In the genomic region with DNA sequence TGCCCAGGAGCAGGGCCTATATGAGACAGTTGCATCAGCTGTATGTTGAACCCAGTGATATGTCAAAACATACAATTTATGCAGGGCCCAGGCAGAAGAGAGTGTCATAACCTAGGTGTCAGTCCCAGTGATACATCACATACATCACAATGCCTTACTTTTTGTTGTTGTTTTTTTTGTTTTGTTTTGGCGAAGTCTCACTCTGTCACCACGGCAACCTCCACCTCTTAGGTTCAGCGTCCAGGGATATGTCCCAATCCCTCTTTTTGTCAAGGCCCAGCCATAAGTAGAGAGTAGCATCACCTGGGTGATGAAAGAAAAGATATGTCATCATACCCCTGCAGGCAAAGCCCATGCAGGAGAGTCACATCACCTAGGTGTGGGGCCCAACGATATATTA, we compare ENCODE assay signal across 8 cellular contexts. TPM values are rescaled to one million over a fixed set of nuclear protein-coding genes. Genes with fewer than 3 reads are reported as not detected.
"Had no signal": no experiment of that assay in that cellular context is flagged by ENCODE, and none has a peak within 500 bp of the region (broad histone marks: within the 10 kb centered on the region; RNA-seq: fewer than 3 reads in every experiment).

No MANE protein-coding gene starts in this region.

- H3K9ac ChIP-seq: KMS-11 had no signal

- H3K27ac ChIP-seq: HL-60, KMS-11 had no signal

- H3K4me3 ChIP-seq: K562 had no signal

- H3K4me2 ChIP-seq: KMS-11 had no signal

- ATAC-seq: HepG2, K562 had no signal

- DNase-seq: IMR-90, KBM-7, KG1 had no signal

RNA-seq across cellular contexts. Expression of a gene that starts 56.8 kb away (rescaled TPM):
- polyA plus RNA-seq: HepG2 had no signal

RNA-seq across cellular contexts. Expression of a gene that starts 57.0 kb away (rescaled TPM):
- polyA plus RNA-seq: HepG2, IgD-negative memory B cell, IMR-90 had no signal
